Comparison of ENCODE assay signal across 19 cellular contexts in genomic region chr11:66047541-66048365, GRCh38. TPM values are rescaled to one million over a fixed set of nuclear protein-coding genes. Genes with fewer than 3 reads are reported as not detected.
A peak's percentile ranks its signal among the peaks of the same experiment; 100 is the strongest.
DNase-seq lines count a peak whose midpoint lies in the region; ATAC-seq and TF ChIP-seq lines count a peak whose summit lies in the region.
"Had no signal": no experiment of that assay in that cellular context is flagged by ENCODE, and none has a peak within 500 bp of the region (broad histone marks: within the 10 kb centered on the region; RNA-seq: fewer than 3 reads in every experiment).

No MANE protein-coding gene starts in this region.

- peaks cover 32% of the 10 kb centered on the region for H3K4me1 Mint-ChIP-seq in activated CD8-positive, alpha-beta T cell treated with anti-CD3 and anti-CD28 coated beads for 36 hours (ENCODE audit: low read depth)

- no peak overlapping the region for H3K9ac ChIP-seq in iPS-15b (ENCODE audit: low read depth, low read length)

- DNase-seq in astrocyte of the hippocampus (ENCODE audit: low read depth, low spot score) (peak; percentile 83), renal cortical epithelial cell (ENCODE audit: low read depth) (peak; percentile 69), NCI-H2107 treated with DMSO at 0.1 percent for 48 hours (lab: John Stamatoyannopoulos, UW; ENCODE audit: unreplicated experiment) (no peak)
- DNase-seq in activated CD8-positive, alpha-beta T cell treated with anti-CD3 and anti-CD28 coated beads for 36 hours, result no peak
- DNase-seq: activated CD4-positive, alpha-beta memory T cell treated with anti-CD3 and anti-CD28 coated beads for 36 hours; activated naive CD8-positive, alpha-beta T cell treated with anti-CD3 and anti-CD28 coated beads for 36 hours; activated T-cell treated with anti-CD3 and anti-CD28 coated beads, Interleukin-2, amount 50 U/mL, for 48 hours; AML-193; foreskin fibroblast; NCI-H2029; NCI-H526; PC-3; stimulated activated CD4-positive, alpha-beta T cell treated with anti-CD3 and anti-CD28 coated beads, Interleukin-4, amount 100 ng/mL, for 24 hours; stimulated activated CD8-positive, alpha-beta memory T cell treated with anti-CD3 and anti-CD28 coated beads, Interleukin-4, amount 100 ng/mL, for 48 hours had no signal

- H3K9me3 Mint-ChIP-seq in activated CD8-positive, alpha-beta T cell treated with anti-CD3 and anti-CD28 coated beads for 36 hours, result no peaks in the 10 kb centered on the region
- H3K9me3 Mint-ChIP-seq: activated CD4-positive, alpha-beta memory T cell treated with anti-CD3 and anti-CD28 coated beads for 36 hours; activated naive CD8-positive, alpha-beta T cell treated with anti-CD3 and anti-CD28 coated beads for 36 hours; natural killer cell treated with Interleukin-12 subunit alpha and Interleukin-12 subunit beta and Interleukin-15 and Interleukin-18, amount 100 ng/mL, for 72 hours had no signal

- intact Hi-C loops in activated CD8-positive, alpha-beta T cell treated with anti-CD3 and anti-CD28 coated beads for 36 hours (cut with micrococcal nuclease), result no loop called here

- no peaks in the 10 kb centered on the region for H3K27me3 ChIP-seq in iPS-15b (ENCODE audit: control insufficient read depth, insufficient read depth, low read length)

- H3K36me3 Mint-ChIP-seq in activated CD8-positive, alpha-beta T cell treated with anti-CD3 and anti-CD28 coated beads for 36 hours (ENCODE audit: low read depth), result peaks cover 5% of the 10 kb centered on the region

- no peak overlapping the region for H3K27ac ChIP-seq in HEK293 (ENCODE audit: extremely low read depth, low read depth, low read length)

- H3K27me3 Mint-ChIP-seq in activated CD8-positive, alpha-beta T cell treated with anti-CD3 and anti-CD28 coated beads for 36 hours, result peaks cover 7% of the 10 kb centered on the region

- POLR2A ChIA-PET in HEK293 (lab: Yijun Ruan, JAX), result interaction anchor here (0.8 kb wide), 1 partner anchor 89 kb away, joined by 3 read pairs; no protein-coding TSS in a partner anchor
- POLR2A ChIA-PET in activated CD8-positive, alpha-beta T cell treated with anti-CD3 and anti-CD28 coated beads for 36 hours (lab: Charles Lee), result interaction anchor here (1.3 kb wide), 1 partner anchor 45 kb away, joined by 3 read pairs; the partner anchor contains the start of gene BANF1

- H3K9me3 ChIP-seq in HEK293 (ENCODE audit: control insufficient read depth, insufficient read depth, low read depth, low read length) (no peaks in the 10 kb centered on the region), iPS-15b (ENCODE audit: control insufficient read depth, insufficient read depth, low read length) (no peaks in the 10 kb centered on the region)

- no peak overlapping the region for H3K27ac Mint-ChIP-seq in activated CD8-positive, alpha-beta T cell treated with anti-CD3 and anti-CD28 coated beads for 36 hours
- H3K27ac Mint-ChIP-seq: activated CD4-positive, alpha-beta memory T cell treated with anti-CD3 and anti-CD28 coated beads for 36 hours; activated naive CD8-positive, alpha-beta T cell treated with anti-CD3 and anti-CD28 coated beads for 36 hours; natural killer cell treated with Interleukin-12 subunit alpha and Interleukin-12 subunit beta and Interleukin-15 and Interleukin-18, amount 100 ng/mL, for 72 hours had no signal

- CTCF ChIA-PET in HEK293 (lab: Yijun Ruan, JAX), result interaction anchor here (0.6 to 5.3 kb wide), 9 partner anchors 13 to 622 kb away, joined by 3 to 49 read pairs (median 4); partner anchors contain the start of gene CATSPER1
- CTCF ChIA-PET in activated CD8-positive, alpha-beta T cell treated with anti-CD3 and anti-CD28 coated beads for 36 hours (lab: Charles Lee), result interaction anchor here (1.6 to 5.9 kb wide), 4 partner anchors 9 to 36 kb away, joined by 5 to 60 read pairs (median 49); partner anchors contain the start of genes CST6, PACS1 and SF3B2

- no peak overlapping the region for H3K4me3 Mint-ChIP-seq in activated CD8-positive, alpha-beta T cell treated with anti-CD3 and anti-CD28 coated beads for 36 hours
- H3K4me3 Mint-ChIP-seq: activated CD4-positive, alpha-beta memory T cell treated with anti-CD3 and anti-CD28 coated beads for 36 hours; natural killer cell treated with Interleukin-12 subunit alpha and Interleukin-12 subunit beta and Interleukin-15 and Interleukin-18, amount 100 ng/mL, for 72 hours had no signal

- H3K4me1 ChIP-seq in HEK293 (ENCODE audit: control insufficient read depth, insufficient read depth, low read length) (peaks cover 8% of the 10 kb centered on the region), iPS-15b (ENCODE audit: control insufficient read depth, insufficient read depth, low read length) (peaks cover 11% of the 10 kb centered on the region)

- H3K36me3 ChIP-seq in HEK293 (ENCODE audit: control insufficient read depth in 2 of 2, insufficient read depth in 1 of 2, low read length in 2 of 2) (peaks cover 0 to 1% of the 10 kb centered on the region in 2 experiments; a peak in 1 of 3 replicates), iPS-15b (ENCODE audit: control insufficient read depth, insufficient read depth, low read length) (peaks cover 10% of the 10 kb centered on the region)

- H3K4me3 ChIP-seq in HEK293 (ENCODE audit: low read depth, low read length), result no peak overlapping the region
- peak overlapping the region; percentile 81 for H3K4me3 ChIP-seq in iPS-15b (ENCODE audit: low read depth, low read length)

- no peak for ATAC-seq in GM21447 (IDR thresholded peaks at IDR 0.05; ENCODE audit: unreplicated experiment)
- ATAC-seq in activated CD8-positive, alpha-beta T cell treated with anti-CD3 and anti-CD28 coated beads for 36 hours, result no peak
- ATAC-seq: natural killer cell treated with Interleukin-12 subunit alpha and Interleukin-12 subunit beta and Interleukin-15 and Interleukin-18, amount 100 ng/mL, for 72 hours; PC-3 had no signal

- no peak for TF ChIP-seq CTCF in HEK293 (tag by site-specific recombination; IDR thresholded peaks at IDR 0.05)
- no peak for TF ChIP-seq CTCF in activated CD8-positive, alpha-beta T cell treated with anti-CD3 and anti-CD28 coated beads for 36 hours (IDR thresholded peaks at IDR 0.05)

TF ChIP-seq in HEK293, 187 proteins besides CTCF, POLR2A, EP300 and RAD21 (continues in another document):
- TF ChIP-seq GLI4 (tag by site-specific recombination; IDR thresholded peaks at IDR 0.05) (no peak), ZNF175 (tag by site-specific recombination; IDR thresholded peaks at IDR 0.05) (no peak)
- TF ChIP-seq, protein P1, sequence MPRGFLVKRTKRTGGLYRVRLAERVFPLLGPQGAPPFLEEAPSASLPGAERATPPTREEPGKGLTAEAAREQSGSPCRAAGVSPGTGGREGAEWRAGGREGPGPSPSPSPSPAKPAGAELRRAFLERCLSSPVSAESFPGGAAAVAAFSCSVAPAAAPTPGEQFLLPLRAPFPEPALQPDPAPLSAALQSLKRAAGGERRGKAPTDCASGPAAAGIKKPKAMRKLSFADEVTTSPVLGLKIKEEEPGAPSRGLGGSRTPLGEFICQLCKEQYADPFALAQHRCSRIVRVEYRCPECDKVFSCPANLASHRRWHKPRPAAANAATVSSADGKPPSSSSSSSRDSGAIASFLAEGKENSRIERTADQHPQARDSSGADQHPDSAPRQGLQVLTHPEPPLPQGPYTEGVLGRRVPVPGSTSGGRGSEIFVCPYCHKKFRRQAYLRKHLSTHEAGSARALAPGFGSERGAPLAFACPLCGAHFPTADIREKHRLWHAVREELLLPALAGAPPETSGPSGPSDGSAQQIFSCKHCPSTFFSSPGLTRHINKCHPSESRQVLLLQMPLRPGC (tag by site-specific recombination; IDR thresholded peaks at IDR 0.05), result no peak

RNA-seq across cellular contexts. Expression of gene GAL3ST3, which starts 1.2 kb away (rescaled TPM):
- total RNA-seq in renal cortical epithelial cell, result 0.87 and 1.8 TPM in 2 replicates
- 1 to 10 TPM in 1 of 2 experiments, under 1 TPM in 1; 0.51 to 1.0 TPM for total RNA-seq in activated CD8-positive, alpha-beta T cell treated with anti-CD3 and anti-CD28 coated beads for 36 hours
- total RNA-seq: activated CD4-positive, alpha-beta memory T cell treated with anti-CD3 and anti-CD28 coated beads for 36 hours; natural killer cell treated with Interleukin-12 subunit alpha and Interleukin-12 subunit beta and Interleukin-15 and Interleukin-18, amount 100 ng/mL, for 72 hours; PC-3 had no signal

RNA-seq across cellular contexts. Expression of gene SF3B2, which starts 4.4 kb away (rescaled TPM):
- 122 and 141 TPM in 2 replicates for total RNA-seq in renal cortical epithelial cell
- 100 to 1,000 TPM; 255 to 278 TPM for total RNA-seq in activated CD8-positive, alpha-beta T cell treated with anti-CD3 and anti-CD28 coated beads for 36 hours

RNA-seq across cellular contexts. Expression of gene CATSPER1, which starts 21.5 kb away (rescaled TPM):
- 0.65 TPM in 1 of 2 replicates, not detected in the other for total RNA-seq in renal cortical epithelial cell
- not detected for total RNA-seq in activated CD8-positive, alpha-beta T cell treated with anti-CD3 and anti-CD28 coated beads for 36 hours
- total RNA-seq: activated CD4-positive, alpha-beta memory T cell treated with anti-CD3 and anti-CD28 coated beads for 36 hours; activated naive CD8-positive, alpha-beta T cell treated with anti-CD3 and anti-CD28 coated beads for 36 hours; lung microvascular endothelial cell had no signal

RNA-seq across cellular contexts. Expression of gene PACS1, which starts 22.3 kb away (rescaled TPM):
- 19.4 and 61.2 TPM in 2 replicates for total RNA-seq in renal cortical epithelial cell
- 10 to 100 TPM; 76.3 to 78.3 TPM for total RNA-seq in activated CD8-positive, alpha-beta T cell treated with anti-CD3 and anti-CD28 coated beads for 36 hours

RNA-seq across cellular contexts. Expression of gene CST6, which starts 35.9 kb away (rescaled TPM):
- total RNA-seq in renal cortical epithelial cell, result 2.3 and 140 TPM in 2 replicates
- total RNA-seq in activated CD8-positive, alpha-beta T cell treated with anti-CD3 and anti-CD28 coated beads for 36 hours, result under 1 TPM in 1 of 2 experiments, not detected in 1; 0.50 TPM
- total RNA-seq: activated CD4-positive, alpha-beta memory T cell treated with anti-CD3 and anti-CD28 coated beads for 36 hours; activated naive CD8-positive, alpha-beta T cell treated with anti-CD3 and anti-CD28 coated beads for 36 hours had no signal

Comparison
In these comparisons a context has a peak if more than half of its experiments do, and no peak if none do; other contexts are left out.
1. DNase-seq: peak in astrocyte of the hippocampus (single experiment) and renal cortical epithelial cell (single experiment); none in activated CD8-positive, alpha-beta T cell treated with anti-CD3 and anti-CD28 coated beads for 36 hours (single experiment) and NCI-H2107 treated with DMSO at 0.1 percent for 48 hours (single experiment).